In genomic region chr19:335486-336066, GRCh38 we compare ENCODE assay signal across 1 cellular context.
TF ChIP-seq lines count a peak whose summit lies in the region.

No MANE protein-coding gene starts in this region.

TF ChIP-seq in IMR-90, 13 proteins besides CTCF, POLR2A, EP300 and RAD21:
- TF ChIP-seq SMC3 (IDR thresholded peaks at IDR 0.05; ENCODE audit: low read depth, low read length) (no peak), MAZ (IDR thresholded peaks at IDR 0.05; ENCODE audit: borderline replicate concordance, low read depth, low read length) (no peak), RFX5 (IDR thresholded peaks at IDR 0.05; ENCODE audit: low read depth, low read length) (no peak), USF2 (IDR thresholded peaks at IDR 0.05; ENCODE audit: low read depth, low read length) (no peak), MAFK (IDR thresholded peaks at IDR 0.05; ENCODE audit: low read depth, low read length) (no peak), FOS (IDR thresholded peaks at IDR 0.05; ENCODE audit: low read depth, low read length) (no peak), BHLHE40 (IDR thresholded peaks at IDR 0.05; ENCODE audit: low read depth, low read length) (no peak), NFE2L2 (IDR thresholded peaks at IDR 0.05; ENCODE audit: low read depth, low read length) (no peak)
